ENCODE assay signal across 9 cellular contexts in genomic region chr22:47705350-47705749, GRCh38.
"Had no signal": no experiment of that assay in that cellular context is flagged by ENCODE, and none has a peak within 500 bp of the region (broad histone marks: within the 10 kb centered on the region; RNA-seq: fewer than 3 reads in every experiment).

No MANE protein-coding gene starts in this region.

- H3K27ac ChIP-seq: GM23248, KMS-11 had no signal

- DNase-seq: GM23248, GOT3, HFFc6, KBM-7 had no signal

- H3K4me3 ChIP-seq: GM23248, HAP-1 had no signal

- H3K9me3 ChIP-seq: HAP-1 had no signal

- H3K9ac ChIP-seq: GM23248, KMS-11 had no signal

- H3K4me3 Mint-ChIP-seq: HFFc6 had no signal

- H3K4me2 ChIP-seq: KMS-11 had no signal

- ATAC-seq: HCT116 had no signal

- H3K36me3 ChIP-seq: HAP-1 had no signal

- FAIRE-seq: H54, HTR-8/SVneo had no signal

- H3K27ac Mint-ChIP-seq: HFFc6 had no signal

- H2AFZ ChIP-seq: GM23248 had no signal

- H3K4me1 ChIP-seq: HAP-1 had no signal
